ENCODE assay signal across 30 cellular contexts in the genomic region with DNA sequence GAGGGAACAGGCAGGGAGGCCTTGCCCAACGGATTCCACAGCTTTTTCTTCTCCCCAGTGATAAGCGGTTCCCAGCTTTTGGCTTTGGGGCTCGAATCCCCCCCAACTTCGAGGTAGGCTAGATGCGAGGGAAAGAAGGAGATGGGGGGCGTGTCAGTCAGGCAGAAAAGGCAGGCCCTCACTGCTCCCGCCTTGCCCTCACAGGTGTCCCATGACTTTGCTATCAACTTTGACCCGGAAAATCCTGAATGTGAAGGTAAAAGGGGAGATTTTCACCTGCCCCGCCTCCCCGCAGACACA. TPM values are rescaled to one million over a fixed set of nuclear protein-coding genes. Genes with fewer than 3 reads are reported as not detected.
"Had no signal": no experiment of that assay in that cellular context is flagged by ENCODE, and none has a peak within 500 bp of the region (broad histone marks: within the 10 kb centered on the region; RNA-seq: fewer than 3 reads in every experiment).

No MANE protein-coding gene starts in this region.

- H3K4me3 Mint-ChIP-seq: immature natural killer cell; mesothelial cell of epicardium; natural killer cell; nephron progenitor cell; neural progenitor cell; stimulated activated naive B cell treated with anti-CD40 and anti-IgM and Interleukin-4, amounts not matched to agents 10 μg/mL and 1 μg/mL and 100 μg/mL, for 72 hours had no signal

- H3K27ac ChIP-seq: left lung, lower lobe of right lung, neural progenitor cell, ovary, prostate gland, sigmoid colon, testis, thyroid gland, upper lobe of right lung had no signal

- H3K9me3 ChIP-seq: left lung, lower lobe of right lung, ovary, prostate gland, sigmoid colon, spleen, stomach, testis, thyroid gland, upper lobe of right lung had no signal

- H3K27ac Mint-ChIP-seq: immature natural killer cell, mesothelial cell of epicardium, natural killer cell, nephron progenitor cell, neural progenitor cell had no signal

- H3K4me3 ChIP-seq: left lung, lower lobe of right lung, neural progenitor cell, ovary, prostate gland, sigmoid colon, spleen, stomach, testis, thyroid gland, upper lobe of right lung had no signal

- H2AFZ ChIP-seq: neural progenitor cell had no signal

- H3K4me2 ChIP-seq: neural progenitor cell had no signal

- H3K9ac ChIP-seq: neural progenitor cell had no signal

- H3K36me3 Mint-ChIP-seq: immature natural killer cell; mesothelial cell of epicardium; naive B cell; natural killer cell; neural progenitor cell; stimulated activated naive B cell treated with anti-CD40 and anti-IgM and Interleukin-4, amounts not matched to agents 10 μg/mL and 1 μg/mL and 100 μg/mL, for 72 hours had no signal

- H3K27me3 Mint-ChIP-seq: naive B cell; stimulated activated naive B cell treated with anti-CD40 and anti-IgM and Interleukin-4, amounts not matched to agents 10 μg/mL and 1 μg/mL and 100 μg/mL, for 72 hours had no signal

- H3K36me3 ChIP-seq: left lung, lower lobe of right lung, neural progenitor cell, ovary, prostate gland, sigmoid colon, spleen, stomach, thyroid gland, upper lobe of right lung had no signal

- DNase-seq: hypothalamus; immature natural killer cell; kidney; left colon; lower lobe of right lung; mammary epithelial cell; mesendoderm; naive B cell; natural killer cell; nephron progenitor cell; ovary; retina; right cardiac atrium; sigmoid colon; spleen; stimulated activated CD4-positive, alpha-beta T cell treated with anti-CD3 and anti-CD28 coated beads, Interleukin-4, amount 100 ng/mL, for 24 hours; stimulated activated naive B cell treated with anti-CD40 and anti-IgM and Interleukin-4, amounts not matched to agents 10 μg/mL and 1 μg/mL and 100 μg/mL, for 72 hours; stimulated activated naive CD8-positive, alpha-beta T cell treated with anti-CD3 and anti-CD28 coated beads, Interleukin-15, Interleukin-2, amounts not matched to agents 100 U/mL and 50 U/mL, for 24 hours; testis; thyroid gland; trophoblast cell; upper lobe of right lung had no signal

- H3K9me3 Mint-ChIP-seq: immature natural killer cell; mesothelial cell of epicardium; naive B cell; natural killer cell; nephron progenitor cell; neural progenitor cell; stimulated activated naive B cell treated with anti-CD40 and anti-IgM and Interleukin-4, amounts not matched to agents 10 μg/mL and 1 μg/mL and 100 μg/mL, for 72 hours had no signal

- ATAC-seq: left lung; lower lobe of right lung; natural killer cell; right cardiac atrium; stimulated activated naive CD8-positive, alpha-beta T cell treated with anti-CD3 and anti-CD28 coated beads, Interleukin-15, Interleukin-2, amounts not matched to agents 100 U/mL and 50 U/mL, for 24 hours; upper lobe of right lung had no signal

- H3K27me3 ChIP-seq: ovary, testis, thyroid gland had no signal

RNA-seq across cellular contexts. Expression of gene CPNE6, which starts 4.9 kb away (rescaled TPM):
- total RNA-seq: left lung, liver, lower lobe of right lung, mammary epithelial cell, mesothelial cell of epicardium, mononuclear cell, natural killer cell, omental fat pad, stomach, upper lobe of right lung had no signal
- polyA plus RNA-seq: immature natural killer cell, mammary epithelial cell had no signal
